21 cellular contexts compared by ENCODE assay signal in the genomic region with DNA sequence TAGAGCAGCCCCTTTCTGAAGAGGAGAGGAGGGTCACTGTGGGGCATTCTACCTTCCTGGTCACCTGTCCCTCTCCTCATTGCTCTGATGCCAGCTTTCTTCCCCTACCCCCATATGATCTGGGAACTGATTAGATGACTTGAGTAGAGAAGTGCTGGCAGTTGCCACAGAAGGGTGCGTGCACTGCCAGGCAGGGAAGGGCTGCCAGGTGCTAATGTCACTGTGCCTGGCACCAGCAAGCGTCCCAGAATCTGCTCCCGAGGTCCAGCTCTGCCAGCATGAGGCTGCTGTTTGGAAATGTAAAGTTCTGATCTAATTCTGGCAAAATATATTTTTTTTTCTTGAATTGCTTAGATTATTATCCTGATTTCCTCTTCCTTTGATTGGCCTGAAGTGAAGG. TPM values are rescaled to one million over a fixed set of nuclear protein-coding genes. Genes with fewer than 3 reads are reported as not detected.
A peak's percentile ranks its signal among the peaks of the same experiment; 100 is the strongest.
DNase-seq lines count a peak whose midpoint lies in the region; ATAC-seq, FAIRE-seq and TF ChIP-seq lines count a peak whose summit lies in the region.
"Had no signal": no experiment of that assay in that cellular context is flagged by ENCODE, and none has a peak within 500 bp of the region (broad histone marks: within the 10 kb centered on the region; RNA-seq: fewer than 3 reads in every experiment).

No MANE protein-coding gene starts in this region.

- H2BK120ac ChIP-seq in mesenchymal stem cell (ENCODE audit: low read depth, low read length) = no peak overlapping the region

- H2BK5ac ChIP-seq in mesenchymal stem cell (ENCODE audit: low read depth, low read length, poor library complexity, severe bottlenecking) = no peak overlapping the region

- H3K79me1 ChIP-seq in mesenchymal stem cell (replicated peaks; ENCODE audit: low read length, poor library complexity, severe bottlenecking) = no peaks in the 10 kb centered on the region

- DNase-seq in NCI-H1105 (lab: John Stamatoyannopoulos, UW) (peak; percentile 87), body of pancreas (peak; percentile 50 to 76 (median 68)), left ventricle myocardium inferior (peak; percentile 57), sigmoid colon (peak; percentile 64), mesenchymal stem cell (no peak), H4 (ENCODE audit: low spot score) (no peak), RCC 7860 (ENCODE audit: low spot score) (no peak)
- no peak for DNase-seq in activated CD4-positive, CD25-positive, alpha-beta regulatory T cell treated with anti-CD3 and anti-CD28 coated beads, Interleukin-2, amount 50 U/mL, for 72 hours
- DNase-seq: activated naive CD8-positive, alpha-beta T cell treated with anti-CD3 and anti-CD28 coated beads, Interleukin-2, amount 10 ng/mL, durations not matched to agents 7 days and 5 days; brain microvascular endothelial cell; foreskin melanocyte; GOT3; Karpas-422; mucosa of descending colon; NCI-H226; Peyer's patch; stimulated activated CD4-positive, alpha-beta T cell treated with anti-CD3 and anti-CD28 coated beads, Interleukin-1b, Interleukin-23, amount 100 ng/mL, for 48 hours; stimulated activated naive CD8-positive, alpha-beta T cell treated with anti-CD3 and anti-CD28 coated beads, Interleukin-15, Interleukin-2, amounts not matched to agents 100 U/mL and 50 U/mL, for 24 hours; T-helper 9 cell had no signal

- WGBS in body of pancreas, 2 donors = 12 to 15% methylated on average over 3 of the region's 3 CpGs
- 92 to 94% methylated on average over 3 of the region's 3 CpGs for WGBS in sigmoid colon, 2 donors
- 84% methylated on average over 3 of the region's 3 CpGs for WGBS in mesenchymal stem cell

- no peak for TF ChIP-seq EP300 in sigmoid colon (IDR thresholded peaks at IDR 0.05)

- H2AK5ac ChIP-seq in mesenchymal stem cell (ENCODE audit: low read length, severe bottlenecking) = no peak overlapping the region

- H3K27me3 ChIP-seq in body of pancreas (no peaks in the 10 kb centered on the region), left ventricle myocardium inferior (ENCODE audit: low read depth) (no peaks in the 10 kb centered on the region), sigmoid colon (no peaks in the 10 kb centered on the region), mesenchymal stem cell (ENCODE audit: control insufficient read depth in 1 of 2, insufficient read depth in 1 of 2, low read length in 2 of 2) (no peaks in the 10 kb centered on the region)
- H3K27me3 ChIP-seq: brain microvascular endothelial cell, dorsolateral prefrontal cortex, Peyer's patch had no signal

- intact Hi-C loops in body of pancreas (cut with DNase I) (no loop called here), left ventricle myocardium inferior (cut with micrococcal nuclease) (no loop called here), sigmoid colon (cut with DNase I) (no loop called here)

- no peak overlapping the region for H3K18ac ChIP-seq in mesenchymal stem cell (ENCODE audit: low read depth in 1 of 2, low read length in 2 of 2)

- no peak overlapping the region for H4K91ac ChIP-seq in mesenchymal stem cell (ENCODE audit: low read length)

- no peak overlapping the region for H2AFZ ChIP-seq in mesenchymal stem cell (ENCODE audit: low read depth, low read length)

- H3K4me1 ChIP-seq in body of pancreas (peaks cover 34% of the 10 kb centered on the region), left ventricle myocardium inferior (peaks cover 86% of the 10 kb centered on the region), sigmoid colon (peaks cover 0 to 70% (median 60%) of the 10 kb centered on the region in 4 donors), mesenchymal stem cell (ENCODE audit: control insufficient read depth, insufficient read depth, low read depth, low read length) (no peaks in the 10 kb centered on the region)
- H3K4me1 ChIP-seq: Peyer's patch had no signal

- no peaks in the 10 kb centered on the region for H3K36me3 ChIP-seq in body of pancreas (replicated peaks in 1 of 2; ENCODE audit: insufficient read depth in 1 of 2, low read depth in 2 of 2)
- H3K36me3 ChIP-seq in left ventricle myocardium inferior = no peaks in the 10 kb centered on the region
- no peaks in the 10 kb centered on the region for H3K36me3 ChIP-seq in sigmoid colon
- H3K36me3 ChIP-seq in mesenchymal stem cell (ENCODE audit: control insufficient read depth in 1 of 2, insufficient read depth in 2 of 2, low read depth in 1 of 2, low read length in 2 of 2) = no peaks in the 10 kb centered on the region
- H3K36me3 ChIP-seq: brain microvascular endothelial cell, Peyer's patch had no signal

- H3K23ac ChIP-seq in mesenchymal stem cell (ENCODE audit: low read length in 2 of 2) = no peak overlapping the region

- H3K4me2 ChIP-seq in mesenchymal stem cell (ENCODE audit: low read length, poor library complexity, severe bottlenecking) = no peak overlapping the region

- no peak for TF ChIP-seq CTCF in body of pancreas (IDR thresholded peaks at IDR 0.05)
- no peak for TF ChIP-seq CTCF in left ventricle myocardium inferior (IDR thresholded peaks at IDR 0.05; ENCODE audit: borderline replicate concordance)
- TF ChIP-seq CTCF in sigmoid colon (IDR thresholded peaks at IDR 0.05) = no peak

- H3K4me3 ChIP-seq in body of pancreas (no peak overlapping the region), left ventricle myocardium inferior (peak overlapping the region; percentile 15), sigmoid colon (no peak overlapping the region), mesenchymal stem cell (ENCODE audit: insufficient read depth in 1 of 2, low read depth in 1 of 2, low read length in 2 of 2) (no peak overlapping the region)
- H3K4me3 ChIP-seq: dorsolateral prefrontal cortex, mucosa of descending colon, Peyer's patch had no signal

- no peak for FAIRE-seq in RCC 7860 (lab: Jason Lieb, UNC)

- no peak overlapping the region for H2BK15ac ChIP-seq in mesenchymal stem cell (ENCODE audit: low read depth, poor library complexity, severe bottlenecking)

- peak overlapping the region in 1 of 4 donors; percentile 56 for H3K27ac ChIP-seq in body of pancreas
- H3K27ac ChIP-seq in left ventricle myocardium inferior (replicated peaks) = peak overlapping the region; percentile 88
- H3K27ac ChIP-seq in sigmoid colon = peak overlapping the region in 3 of 4 donors; percentile 3 to 68 (median 9)
- no peak overlapping the region for H3K27ac ChIP-seq in mesenchymal stem cell (ENCODE audit: low read length, poor library complexity, severe bottlenecking)
- H3K27ac ChIP-seq: brain microvascular endothelial cell, epithelial cell of prostate, Peyer's patch had no signal

- H3K9me3 ChIP-seq in body of pancreas (no peaks in the 10 kb centered on the region), left ventricle myocardium inferior (replicated peaks) (no peaks in the 10 kb centered on the region), sigmoid colon (no peaks in the 10 kb centered on the region), mesenchymal stem cell (ENCODE audit: control insufficient read depth, low read length) (no peaks in the 10 kb centered on the region)
- H3K9me3 ChIP-seq: mucosa of descending colon, Peyer's patch had no signal

- H2BK12ac ChIP-seq in mesenchymal stem cell (ENCODE audit: low read length in 2 of 2) = peak overlapping the region in 1 of 2 experiments; percentile 14

- no peak overlapping the region for H3K9ac ChIP-seq in mesenchymal stem cell (ENCODE audit: low read length)

- no peak for TF ChIP-seq POLR2A in body of pancreas (IDR thresholded peaks at IDR 0.05)
- no peak for TF ChIP-seq POLR2A in sigmoid colon (IDR thresholded peaks at IDR 0.05)

- H3K4ac ChIP-seq in mesenchymal stem cell (ENCODE audit: low read depth in 1 of 2, low read length in 2 of 2) = no peak overlapping the region

- H3K14ac ChIP-seq in mesenchymal stem cell (ENCODE audit: low read length in 2 of 2) = peak overlapping the region in 1 of 2 experiments; percentile 36

- no peak overlapping the region for H4K8ac ChIP-seq in mesenchymal stem cell (ENCODE audit: low read length)

- peak; percentile 90 for ATAC-seq in body of pancreas
- ATAC-seq: stimulated activated naive CD8-positive, alpha-beta T cell treated with anti-CD3 and anti-CD28 coated beads, Interleukin-15, Interleukin-2, amounts not matched to agents 100 U/mL and 50 U/mL, for 24 hours had no signal

RNA-seq across cellular contexts. Expression of gene PPM1L, which starts 52.8 kb away (rescaled TPM):
- total RNA-seq in body of pancreas = 10 to 100 TPM in 1 of 2 donors, 1 to 10 TPM in 1; 7.6 to 13.7 TPM
- 51.1 TPM for total RNA-seq in left ventricle myocardium inferior
- 10 to 100 TPM; 33.2 to 50.2 (median 35.7) TPM for total RNA-seq in sigmoid colon
- 1 to 10 TPM; 1.2 to 4.3 (median 1.4) TPM for polyA plus RNA-seq in sigmoid colon
- polyA plus RNA-seq in mesenchymal stem cell (2013, experiment 1 of 2) = 0.95 TPM
- 0.81 TPM for polyA plus RNA-seq in mesenchymal stem cell (2013, experiment 2 of 2)
- total RNA-seq in H4 (2014; rRNA removed; shearing (Covaris generic)) = 1.2 and 1.6 TPM in 2 replicates

Comparison
In these comparisons a context has a peak if more than half of its experiments do, and no peak if none do; other contexts are left out.
1. DNase-seq: peak in NCI-H1105 (single experiment), body of pancreas (4 of 4), left ventricle myocardium inferior (single experiment) and sigmoid colon (single experiment); none in mesenchymal stem cell (single experiment), H4 (single experiment), RCC 7860 (single experiment) and activated CD4-positive, CD25-positive, alpha-beta regulatory T cell treated with anti-CD3 and anti-CD28 coated beads, Interleukin-2, amount 50 U/mL, for 72 hours (single experiment).